ENCODE assay signal across 18 cellular contexts in genomic region chr11:28713850-28714249, GRCh38.
A peak's percentile ranks its signal among the peaks of the same experiment; 100 is the strongest.
DNase-seq lines count a peak whose midpoint lies in the region; ATAC-seq and TF ChIP-seq lines count a peak whose summit lies in the region.
"Had no signal": no experiment of that assay in that cellular context is flagged by ENCODE, and none has a peak within 500 bp of the region (broad histone marks: within the 10 kb centered on the region; RNA-seq: fewer than 3 reads in every experiment).

No MANE protein-coding gene starts in this region.

- H2AFZ ChIP-seq in smooth muscle cell (ENCODE audit: low read depth) = peak overlapping the region; percentile 24

- no peaks in the 10 kb centered on the region for H3F3A ChIP-seq in smooth muscle cell (ENCODE audit: low read depth)

- H3K36me3 ChIP-seq in smooth muscle cell (ENCODE audit: low read depth) = no peaks in the 10 kb centered on the region
- H3K36me3 ChIP-seq: BLaER1 treated with 17β-estradiol and CSF1 and Interleukin-3, amounts not matched to agents 10 nM and 100 nM; SJCRH30 had no signal

- H4K20me1 ChIP-seq in smooth muscle cell (ENCODE audit: low read depth) = no peaks in the 10 kb centered on the region
- H4K20me1 ChIP-seq: BLaER1 treated with 17β-estradiol and CSF1 and Interleukin-3, amounts not matched to agents 10 nM and 100 nM had no signal

- no peaks in the 10 kb centered on the region for H3K4me1 ChIP-seq in smooth muscle cell (ENCODE audit: low read depth)
- H3K4me1 ChIP-seq: BLaER1 treated with 17β-estradiol and CSF1 and Interleukin-3, amounts not matched to agents 10 nM and 100 nM; SJCRH30 had no signal

- no peak overlapping the region for H3K4me3 ChIP-seq in smooth muscle cell
- H3K4me3 ChIP-seq: BLaER1 treated with 17β-estradiol and CSF1 and Interleukin-3, amounts not matched to agents 10 nM and 100 nM; SJCRH30 had no signal

- no peaks in the 10 kb centered on the region for H3K79me2 ChIP-seq in smooth muscle cell (ENCODE audit: low read depth)

- no peak for TF ChIP-seq CTCF in smooth muscle cell (IDR thresholded peaks at IDR 0.05; ENCODE audit: borderline replicate concordance, insufficient read depth, poor library complexity, severe bottlenecking)

- intact Hi-C loops in left colon (cut with DNase I, micrococcal nuclease) = no loop called here

- no peak overlapping the region for H3K27ac ChIP-seq in smooth muscle cell (ENCODE audit: low read depth)
- H3K27ac ChIP-seq: BLaER1 treated with 17β-estradiol and CSF1 and Interleukin-3, amounts not matched to agents 10 nM and 100 nM; SJCRH30 had no signal

- no peak for ATAC-seq in left colon
- ATAC-seq: T-helper 17 cell had no signal

- 70% methylated on average over 2 of the region's 2 CpGs for WGBS in smooth muscle cell (ENCODE audit: low lambda C conversion rate)

- peak; percentile 20 for DNase-seq in NCI-H345 (lab: John Stamatoyannopoulos, UW)
- DNase-seq in NCI-H345 treated with DMSO at 0.1 percent for 48 hours (lab: John Stamatoyannopoulos, UW; ENCODE audit: unreplicated experiment) = no peak
- peak; percentile 64 for DNase-seq in M059J (ENCODE audit: low read depth)
- DNase-seq in NCI-H748 (lab: John Stamatoyannopoulos, UW; ENCODE audit: unreplicated experiment) = peak; percentile 93
- no peak for DNase-seq in smooth muscle cell (lab: John Stamatoyannopoulos, UW; ENCODE audit: unreplicated experiment)
- no peak for DNase-seq in left colon
- DNase-seq in activated T-cell treated with anti-CD3 and anti-CD28 coated beads for 4 hours = no peak
- no peak for DNase-seq in GM19238 (ENCODE audit: insufficient read length, low spot score)
- DNase-seq: CD8-positive, alpha-beta memory T cell; EL; H7; Karpas-422; NCI-H1694; NCI-H2171 treated with DMSO at 0.1 percent for 48 hours; NCI-H510A; SJCRH30; T-helper 17 cell had no signal

- H3K27me3 ChIP-seq in smooth muscle cell (ENCODE audit: low read depth) = no peaks in the 10 kb centered on the region
- H3K27me3 ChIP-seq: BLaER1 treated with 17β-estradiol and CSF1 and Interleukin-3, amounts not matched to agents 10 nM and 100 nM; SJCRH30 had no signal

- H3K9ac ChIP-seq in smooth muscle cell (ENCODE audit: low read depth) = no peak overlapping the region
- H3K9ac ChIP-seq: BLaER1 treated with 17β-estradiol and CSF1 and Interleukin-3, amounts not matched to agents 10 nM and 100 nM had no signal

- H3K4me2 ChIP-seq in smooth muscle cell = no peak overlapping the region
- H3K4me2 ChIP-seq: BLaER1 treated with 17β-estradiol and CSF1 and Interleukin-3, amounts not matched to agents 10 nM and 100 nM had no signal

- no peaks in the 10 kb centered on the region for H3K9me3 ChIP-seq in smooth muscle cell (replicated peaks; ENCODE audit: low read depth)
- H3K9me3 ChIP-seq: BLaER1 treated with 17β-estradiol and CSF1 and Interleukin-3, amounts not matched to agents 10 nM and 100 nM; SJCRH30 had no signal

Comparison
In these comparisons a context has a peak if more than half of its experiments do, and no peak if none do; other contexts are left out.
1. DNase-seq: peak in NCI-H345 (single experiment), M059J (single experiment) and NCI-H748 (single experiment); none in NCI-H345 treated with DMSO at 0.1 percent for 48 hours (single experiment), smooth muscle cell (single experiment), left colon (0 of 2), activated T-cell treated with anti-CD3 and anti-CD28 coated beads for 4 hours (single experiment) and GM19238 (single experiment).